ENCODE assay signal across 28 cellular contexts in genomic region chr22:48860557-48860956, GRCh38.
"Had no signal": no experiment of that assay in that cellular context is flagged by ENCODE, and none has a peak within 500 bp of the region (broad histone marks: within the 10 kb centered on the region; RNA-seq: fewer than 3 reads in every experiment).

No MANE protein-coding gene starts in this region.

- H3K36me3 Mint-ChIP-seq: naive thymus-derived CD4-positive, alpha-beta T cell; natural killer cell; neural progenitor cell had no signal

- H3K9ac ChIP-seq: neural progenitor cell had no signal

- H2AFZ ChIP-seq: neural progenitor cell had no signal

- H3K36me3 ChIP-seq: neural progenitor cell, neutrophil, pancreas, right lobe of liver, spleen, suprapubic skin, tibial artery, transverse colon, upper lobe of left lung, vagina had no signal

- H3K27me3 ChIP-seq: neural progenitor cell, right lobe of liver, testis, tibial artery, transverse colon, upper lobe of left lung, vagina had no signal

- H3K4me2 ChIP-seq: neural progenitor cell, smooth muscle cell had no signal

- H3K9me3 Mint-ChIP-seq: natural killer cell; nephron; stimulated activated naive CD8-positive, alpha-beta T cell treated with anti-CD3 and anti-CD28 coated beads, Interleukin-15, amount 100 ng/mL, for 72 hours had no signal

- H3K9me3 ChIP-seq: neutrophil, pancreas, psoas muscle, right lobe of liver, spleen, suprapubic skin, testis, tibial artery, transverse colon, upper lobe of left lung, vagina had no signal

- H3K4me3 Mint-ChIP-seq: natural killer cell; nephron; neural progenitor cell; stimulated activated naive CD8-positive, alpha-beta T cell treated with anti-CD3 and anti-CD28 coated beads, Interleukin-15, amount 100 ng/mL, for 72 hours had no signal

- DNase-seq: naive thymus-derived CD4-positive, alpha-beta T cell; natural killer cell; psoas muscle; spleen; stimulated activated CD4-positive, alpha-beta T cell treated with anti-CD3 and anti-CD28 coated beads, Interleukin-12 subunit alpha, Interleukin-12 subunit beta, amount 100 ng/mL, for 4 hours; stimulated activated CD4-positive, alpha-beta T cell treated with anti-CD3 and anti-CD28 coated beads, Interleukin-1b, Interleukin-23, amount 100 ng/mL, for 48 hours; stimulated activated CD4-positive, alpha-beta T cell treated with anti-CD3 and anti-CD28 coated beads, Interleukin-4, amount 100 ng/mL, for 1 hour; stimulated activated CD4-positive, alpha-beta T cell treated with anti-CD3 and anti-CD28 coated beads, Interleukin-4, amount 100 ng/mL, for 4 hours; stimulated activated CD8-positive, alpha-beta memory T cell treated with anti-CD3 and anti-CD28 coated beads, Interleukin-4, amount 100 ng/mL, for 48 hours; stimulated activated naive CD4-positive, alpha-beta T cell; stimulated activated naive CD8-positive, alpha-beta T cell treated with anti-CD3 and anti-CD28 coated beads, Interleukin-15, amount 100 ng/mL, for 72 hours; stimulated activated naive CD8-positive, alpha-beta T cell treated with anti-CD3 and anti-CD28 coated beads, Interleukin-15, Interleukin-2, amounts not matched to agents 100 U/mL and 50 U/mL, for 24 hours; substantia nigra; testis; transverse colon had no signal

- H3K4me3 ChIP-seq: neural progenitor cell, pancreas, psoas muscle, right lobe of liver, skin epidermis, smooth muscle cell, spleen, suprapubic skin, testis, tibial artery, transverse colon, upper lobe of left lung, vagina had no signal

- H3K27ac ChIP-seq: neural progenitor cell, neutrophil, pancreas, psoas muscle, right lobe of liver, skin epidermis, spleen, suprapubic skin, testis, tibial artery, transverse colon, upper lobe of left lung, vagina had no signal

- H3K27ac Mint-ChIP-seq: naive thymus-derived CD4-positive, alpha-beta T cell; natural killer cell; nephron; neural progenitor cell; progenitor cell of endocrine pancreas; stimulated activated naive CD8-positive, alpha-beta T cell treated with anti-CD3 and anti-CD28 coated beads, Interleukin-15, amount 100 ng/mL, for 72 hours had no signal

- H3K4me1 ChIP-seq: neural progenitor cell, pancreas, psoas muscle, right lobe of liver, spleen, suprapubic skin, testis, tibial artery, transverse colon, upper lobe of left lung, vagina had no signal

- ATAC-seq: naive thymus-derived CD4-positive, alpha-beta T cell; natural killer cell; pancreas; psoas muscle; right cardiac atrium; right lobe of liver; stimulated activated naive CD8-positive, alpha-beta T cell treated with anti-CD3 and anti-CD28 coated beads, Interleukin-15, amount 100 ng/mL, for 72 hours; stimulated activated naive CD8-positive, alpha-beta T cell treated with anti-CD3 and anti-CD28 coated beads, Interleukin-15, Interleukin-2, amounts not matched to agents 100 U/mL and 50 U/mL, for 24 hours had no signal

- H3K4me1 Mint-ChIP-seq: natural killer cell; neural progenitor cell; stimulated activated naive CD8-positive, alpha-beta T cell treated with anti-CD3 and anti-CD28 coated beads, Interleukin-15, amount 100 ng/mL, for 72 hours had no signal
